In genomic region chr1:201589186-201589585, GRCh38 we compare ENCODE assay signal across 35 cellular contexts.
"Had no signal": no experiment of that assay in that cellular context is flagged by ENCODE, and none has a peak within 500 bp of the region (broad histone marks: within the 10 kb centered on the region; RNA-seq: fewer than 3 reads in every experiment).

No MANE protein-coding gene starts in this region.

- H3K27me3 ChIP-seq: MG63 had no signal

- DNase-seq: Kasumi-1, MG63, MM.1S, MV-4-11, NCI-H1048, NCI-H1092, NCI-H1092 treated with DMSO at 0.1 percent for 48 hours, NCI-H1105, NCI-H1105 treated with DMSO at 0.1 percent for 48 hours, NCI-H1417, NCI-H1417 treated with DMSO at 0.1 percent for 48 hours, NCI-H1436, NCI-H1436 treated with DMSO at 0.1 percent for 48 hours, NCI-H146, NCI-H1694, NCI-H1694 treated with DMSO at 0.1 percent for 48 hours, NCI-H187, NCI-H187 treated with DMSO at 0.1 percent for 48 hours, NCI-H1930, NCI-H2029, NCI-H2029 treated with DMSO at 0.1 percent for 48 hours, NCI-H2081, NCI-H2081 treated with DMSO at 0.1 percent for 48 hours, NCI-H2107, NCI-H2171, NCI-H2171 treated with DMSO at 0.1 percent for 48 hours, NCI-H2227 treated with DMSO at 0.1 percent for 48 hours, NCI-H226, NCI-H345, NCI-H446, NCI-H446 treated with DMSO at 0.1 percent for 48 hours, NCI-H510A, NCI-H510A treated with DMSO at 0.1 percent for 48 hours, NCI-H524, NCI-H524 treated with DMSO at 0.1 percent for 48 hours had no signal

- H3K4me3 ChIP-seq: MG63 had no signal
